ENCODE assay signal across 8 cellular contexts in the genomic region with DNA sequence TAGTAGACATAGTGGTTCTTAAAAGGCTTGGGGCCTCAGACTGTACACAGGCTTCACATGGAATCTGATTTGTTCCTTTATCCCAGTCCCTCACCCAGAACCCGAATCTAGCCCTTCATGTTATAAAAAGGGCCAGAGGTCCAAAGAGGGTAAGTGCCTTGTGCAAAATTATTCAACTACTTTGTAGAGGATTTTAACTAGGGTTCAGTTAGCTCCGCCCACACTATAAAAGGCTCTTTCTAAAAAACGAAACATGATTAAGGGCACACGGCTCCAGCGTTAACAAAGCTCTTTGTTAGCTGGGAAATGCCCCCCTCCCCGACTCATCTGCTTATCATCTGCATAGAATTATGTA. TPM values are rescaled to one million over a fixed set of nuclear protein-coding genes. Genes with fewer than 3 reads are reported as not detected.
DNase-seq lines count a peak whose midpoint lies in the region; ATAC-seq and TF ChIP-seq lines count a peak whose summit lies in the region.

No MANE protein-coding gene starts in this region.

- no peak for ATAC-seq in HG02870 (IDR thresholded peaks at IDR 0.05; ENCODE audit: unreplicated experiment)

- H3K27ac Mint-ChIP-seq in T-helper 1 cell treated with Interleukin-12 subunit alpha and Interleukin-12 subunit beta and Interleukin-4 antibody, amounts not matched to agents 30 μg/mL and 1 μg/mL, for 36 hours: peak overlapping the region; percentile 76

- no peaks in the 10 kb centered on the region for H3K36me3 ChIP-seq in iPS DF 6.9 (ENCODE audit: control insufficient read depth, insufficient read depth, low read length)
- H3K36me3 ChIP-seq in stomach smooth muscle (ENCODE audit: control insufficient read depth in 2 of 2, insufficient read depth in 2 of 2, low read length in 2 of 2): peaks cover 0 to 7% of the 10 kb centered on the region in 2 donors

- H3K27ac ChIP-seq in VCaP (peak overlapping the region; percentile 77), iPS DF 6.9 (ENCODE audit: low read length) (no peak overlapping the region), stomach smooth muscle (ENCODE audit: low read length) (no peak overlapping the region)

- TF ChIP-seq CTCF in VCaP (conservative IDR thresholded peaks at IDR 0.05): no peak

- H3K27me3 ChIP-seq in iPS DF 6.9 (ENCODE audit: control insufficient read depth, insufficient read depth, low read length): peaks cover 5% of the 10 kb centered on the region
- no peaks in the 10 kb centered on the region for H3K27me3 ChIP-seq in stomach smooth muscle (ENCODE audit: control insufficient read depth in 1 of 2, insufficient read depth in 2 of 2, low read length in 2 of 2)

- H3K9me3 Mint-ChIP-seq in T-helper 1 cell treated with Interleukin-12 subunit alpha and Interleukin-12 subunit beta and Interleukin-4 antibody, amounts not matched to agents 30 μg/mL and 1 μg/mL, for 36 hours: no peaks in the 10 kb centered on the region

- H3K9me3 ChIP-seq in iPS DF 6.9 (ENCODE audit: control insufficient read depth, insufficient read depth, low read length) (no peaks in the 10 kb centered on the region), stomach smooth muscle (ENCODE audit: control insufficient read depth in 2 of 2, low read length in 2 of 2) (no peaks in the 10 kb centered on the region)

- H3K4me3 ChIP-seq in iPS DF 6.9 (ENCODE audit: low read length) (peak overlapping the region; percentile 12; the same call in 1 of the 2 replicates), stomach smooth muscle (ENCODE audit: low read length in 2 of 2) (peak overlapping the region; percentile 70 to 91)

- H3K4me1 ChIP-seq in iPS DF 6.9 (ENCODE audit: control insufficient read depth, insufficient read depth, low read length) (no peaks in the 10 kb centered on the region; the same call in 1 of the 2 replicates), stomach smooth muscle (ENCODE audit: control insufficient read depth, insufficient read depth, low read length) (peaks cover 15% of the 10 kb centered on the region)

- peaks cover 20% of the 10 kb centered on the region for H3K4me1 Mint-ChIP-seq in T-helper 1 cell treated with Interleukin-12 subunit alpha and Interleukin-12 subunit beta and Interleukin-4 antibody, amounts not matched to agents 30 μg/mL and 1 μg/mL, for 36 hours (ENCODE audit: low read depth)

- no CpG with 5 or more reads among the region's 6 CpGs for WGBS in iPS DF 6.9 (ENCODE audit: insufficient coverage, insufficient read length)

- DNase-seq in T-helper 1 cell: no peak
- DNase-seq in iPS DF 6.9 (ENCODE audit: low read depth, low spot score): no peak
- no peak for DNase-seq in HT-29 (ENCODE audit: low spot score)
- no peak for DNase-seq in NCI-H2196 treated with DMSO at 0.1 percent for 48 hours (lab: John Stamatoyannopoulos, UW; ENCODE audit: unreplicated experiment)

- H3K4me3 Mint-ChIP-seq in T-helper 1 cell treated with Interleukin-12 subunit alpha and Interleukin-12 subunit beta and Interleukin-4 antibody, amounts not matched to agents 30 μg/mL and 1 μg/mL, for 36 hours: peak overlapping the region; percentile 83

- H3K27me3 Mint-ChIP-seq in T-helper 1 cell treated with Interleukin-12 subunit alpha and Interleukin-12 subunit beta and Interleukin-4 antibody, amounts not matched to agents 30 μg/mL and 1 μg/mL, for 36 hours (ENCODE audit: low read depth): peaks cover 8% of the 10 kb centered on the region

- H3K36me3 Mint-ChIP-seq in T-helper 1 cell treated with Interleukin-12 subunit alpha and Interleukin-12 subunit beta and Interleukin-4 antibody, amounts not matched to agents 30 μg/mL and 1 μg/mL, for 36 hours (ENCODE audit: low read depth): peaks cover 30% of the 10 kb centered on the region

- H3K9ac ChIP-seq in stomach smooth muscle (ENCODE audit: low read length in 2 of 2): peak overlapping the region; percentile 51 to 85

RNA-seq across cellular contexts. Expression of a gene that starts 3.2 kb away (rescaled TPM):
- total RNA-seq in HT-29 (2014; rRNA removed; shearing (Covaris generic)): 0.13 and 1.0 TPM in 2 replicates
